Comparison of ENCODE assay signal across 1 cellular context in the genomic region with DNA sequence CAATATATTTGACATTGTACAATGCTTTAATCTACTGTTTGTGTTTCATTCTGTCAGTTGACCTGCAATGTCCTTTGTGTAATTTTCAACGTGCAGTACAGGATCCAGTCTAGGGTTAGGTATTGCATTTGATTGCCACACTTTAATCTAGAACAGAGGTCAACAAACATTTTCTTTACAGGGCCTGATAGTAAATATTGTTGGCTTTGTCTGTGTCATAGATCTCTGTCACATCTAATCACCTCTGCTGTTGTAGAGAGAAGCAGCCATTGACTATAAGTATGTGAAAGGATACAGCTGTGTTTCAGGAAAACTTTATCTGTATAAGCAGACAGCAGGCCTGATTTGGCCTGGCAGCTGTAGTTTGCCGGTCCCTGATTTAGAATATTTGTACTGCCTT.
TF ChIP-seq lines count a peak whose summit lies in the region.

No MANE protein-coding gene starts in this region.

TF ChIP-seq in K562, 482 proteins besides CTCF, POLR2A, EP300 and RAD21 (continued from another document):
- TF ChIP-seq, protein P1, sequence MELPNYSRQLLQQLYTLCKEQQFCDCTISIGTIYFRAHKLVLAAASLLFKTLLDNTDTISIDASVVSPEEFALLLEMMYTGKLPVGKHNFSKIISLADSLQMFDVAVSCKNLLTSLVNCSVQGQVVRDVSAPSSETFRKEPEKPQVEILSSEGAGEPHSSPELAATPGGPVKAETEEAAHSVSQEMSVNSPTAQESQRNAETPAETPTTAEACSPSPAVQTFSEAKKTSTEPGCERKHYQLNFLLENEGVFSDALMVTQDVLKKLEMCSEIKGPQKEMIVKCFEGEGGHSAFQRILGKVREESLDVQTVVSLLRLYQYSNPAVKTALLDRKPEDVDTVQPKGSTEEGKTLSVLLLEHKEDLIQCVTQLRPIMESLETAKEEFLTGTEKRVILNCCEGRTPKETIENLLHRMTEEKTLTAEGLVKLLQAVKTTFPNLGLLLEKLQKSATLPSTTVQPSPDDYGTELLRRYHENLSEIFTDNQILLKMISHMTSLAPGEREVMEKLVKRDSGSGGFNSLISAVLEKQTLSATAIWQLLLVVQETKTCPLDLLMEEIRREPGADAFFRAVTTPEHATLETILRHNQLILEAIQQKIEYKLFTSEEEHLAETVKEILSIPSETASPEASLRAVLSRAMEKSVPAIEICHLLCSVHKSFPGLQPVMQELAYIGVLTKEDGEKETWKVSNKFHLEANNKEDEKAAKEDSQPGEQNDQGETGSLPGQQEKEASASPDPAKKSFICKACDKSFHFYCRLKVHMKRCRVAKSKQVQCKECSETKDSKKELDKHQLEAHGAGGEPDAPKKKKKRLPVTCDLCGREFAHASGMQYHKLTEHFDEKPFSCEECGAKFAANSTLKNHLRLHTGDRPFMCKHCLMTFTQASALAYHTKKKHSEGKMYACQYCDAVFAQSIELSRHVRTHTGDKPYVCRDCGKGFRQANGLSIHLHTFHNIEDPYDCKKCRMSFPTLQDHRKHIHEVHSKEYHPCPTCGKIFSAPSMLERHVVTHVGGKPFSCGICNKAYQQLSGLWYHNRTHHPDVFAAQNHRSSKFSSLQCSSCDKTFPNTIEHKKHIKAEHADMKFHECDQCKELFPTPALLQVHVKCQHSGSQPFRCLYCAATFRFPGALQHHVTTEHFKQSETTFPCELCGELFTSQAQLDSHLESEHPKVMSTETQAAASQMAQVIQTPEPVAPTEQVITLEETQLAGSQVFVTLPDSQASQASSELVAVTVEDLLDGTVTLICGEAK (IDR thresholded peaks at IDR 0.05), result peak; percentile 80
- TF ChIP-seq, protein P1 (CRISPR knock-in tag; IDR thresholded peaks at IDR 0.05), result no peak
- TF ChIP-seq ZNF253 (CRISPR knock-in tag; conservative IDR thresholded peaks at IDR 0.05), result no peak
- TF ChIP-seq ATF1 (CRISPR knock-in tag; IDR thresholded peaks at IDR 0.05), result no peak
- TF ChIP-seq ATF1 (tag; IDR thresholded peaks at IDR 0.05), result no peak
- peak; percentile 36; the same call in 1 of the 2 replicates for TF ChIP-seq CEBPG (CRISPR knock-in tag; IDR thresholded peaks at IDR 0.05)
- TF ChIP-seq CEBPG (tag; conservative IDR thresholded peaks at IDR 0.05 in 1 of 2, IDR thresholded peaks at IDR 0.05 in 1 of 2), result peak; percentile 58 to 89
- no peak for TF ChIP-seq FOXM1 (IDR thresholded peaks at IDR 0.05; ENCODE audit: low read depth)
- no peak for TF ChIP-seq FOXM1 (CRISPR knock-in tag; IDR thresholded peaks at IDR 0.05; ENCODE audit: low read depth)
- TF ChIP-seq BMI1 (IDR thresholded peaks at IDR 0.05; ENCODE audit: low read length), result no peak
- TF ChIP-seq, protein P2, sequence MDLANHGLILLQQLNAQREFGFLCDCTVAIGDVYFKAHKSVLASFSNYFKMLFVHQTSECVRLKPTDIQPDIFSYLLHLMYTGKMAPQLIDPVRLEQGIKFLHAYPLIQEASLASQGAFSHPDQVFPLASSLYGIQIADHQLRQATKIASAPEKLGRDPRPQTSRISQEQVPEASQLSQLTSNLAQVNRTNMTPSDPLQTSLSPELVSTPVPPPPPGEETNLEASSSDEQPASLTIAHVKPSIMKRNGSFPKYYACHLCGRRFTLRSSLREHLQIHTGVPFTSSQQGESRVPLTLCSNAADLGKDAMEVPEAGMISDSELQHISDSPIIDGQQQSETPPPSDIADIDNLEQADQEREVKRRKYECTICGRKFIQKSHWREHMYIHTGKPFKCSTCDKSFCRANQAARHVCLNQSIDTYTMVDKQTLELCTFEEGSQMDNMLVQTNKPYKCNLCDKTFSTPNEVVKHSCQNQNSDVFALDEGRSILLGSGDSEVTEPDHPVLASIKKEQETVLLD (IDR thresholded peaks at IDR 0.05), result no peak
- no peak for TF ChIP-seq SIRT6 (IDR thresholded peaks at IDR 0.05; ENCODE audit: low read depth, low read length)
- no peak for TF ChIP-seq MCM7 (IDR thresholded peaks at IDR 0.05)
- TF ChIP-seq EP400 (IDR thresholded peaks at IDR 0.05), result no peak
- TF ChIP-seq, protein P3, sequence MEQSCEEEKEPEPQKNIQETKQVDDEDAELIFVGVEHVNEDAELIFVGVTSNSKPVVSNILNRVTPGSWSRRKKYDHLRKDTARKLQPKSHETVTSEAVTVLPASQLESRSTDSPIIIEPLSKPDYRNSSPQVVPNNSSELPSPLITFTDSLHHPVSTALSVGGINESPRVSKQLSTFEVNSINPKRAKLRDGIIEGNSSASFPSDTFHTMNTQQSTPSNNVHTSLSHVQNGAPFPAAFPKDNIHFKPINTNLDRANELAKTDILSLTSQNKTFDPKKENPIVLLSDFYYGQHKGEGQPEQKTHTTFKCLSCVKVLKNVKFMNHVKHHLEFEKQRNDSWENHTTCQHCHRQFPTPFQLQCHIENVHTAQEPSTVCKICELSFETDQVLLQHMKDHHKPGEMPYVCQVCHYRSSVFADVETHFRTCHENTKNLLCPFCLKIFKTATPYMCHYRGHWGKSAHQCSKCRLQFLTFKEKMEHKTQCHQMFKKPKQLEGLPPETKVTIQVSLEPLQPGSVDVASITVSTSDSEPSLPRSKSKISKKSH (CRISPR knock-in tag; IDR thresholded peaks at IDR 0.05), result no peak
- TF ChIP-seq KAT2B (IDR thresholded peaks at IDR 0.05; ENCODE audit: low read depth, low read length), result no peak
- TF ChIP-seq, protein P4, sequence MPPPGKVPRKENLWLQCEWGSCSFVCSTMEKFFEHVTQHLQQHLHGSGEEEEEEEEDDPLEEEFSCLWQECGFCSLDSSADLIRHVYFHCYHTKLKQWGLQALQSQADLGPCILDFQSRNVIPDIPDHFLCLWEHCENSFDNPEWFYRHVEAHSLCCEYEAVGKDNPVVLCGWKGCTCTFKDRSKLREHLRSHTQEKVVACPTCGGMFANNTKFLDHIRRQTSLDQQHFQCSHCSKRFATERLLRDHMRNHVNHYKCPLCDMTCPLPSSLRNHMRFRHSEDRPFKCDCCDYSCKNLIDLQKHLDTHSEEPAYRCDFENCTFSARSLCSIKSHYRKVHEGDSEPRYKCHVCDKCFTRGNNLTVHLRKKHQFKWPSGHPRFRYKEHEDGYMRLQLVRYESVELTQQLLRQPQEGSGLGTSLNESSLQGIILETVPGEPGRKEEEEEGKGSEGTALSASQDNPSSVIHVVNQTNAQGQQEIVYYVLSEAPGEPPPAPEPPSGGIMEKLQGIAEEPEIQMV (tag; conservative IDR thresholded peaks at IDR 0.05; ENCODE audit: low read depth), result no peak
- TF ChIP-seq PCBP2 (IDR thresholded peaks at IDR 0.05; ENCODE audit: low read depth, low read length, poor library complexity, severe bottlenecking), result no peak
- TF ChIP-seq CBFA2T3 (IDR thresholded peaks at IDR 0.05), result peak; percentile 31; the same call in 1 of the 2 replicates
- TF ChIP-seq TAL1 (IDR thresholded peaks at IDR 0.05), result peak; percentile 14; the same call in 1 of the 2 replicates
TF ChIP-seq in K562: peak in this region for 4.
